ENCODE assay signal across 2 cellular contexts in genomic region chr10:58582045-58582444, GRCh38.
TF ChIP-seq lines count a peak whose summit lies in the region.

No MANE protein-coding gene starts in this region.

TF ChIP-seq in A549, 52 proteins besides CTCF, POLR2A, EP300 and RAD21:
- no peak for TF ChIP-seq E2F6 (IDR thresholded peaks at IDR 0.05; ENCODE audit: borderline replicate concordance, low read depth)
- no peak for TF ChIP-seq MAX (IDR thresholded peaks at IDR 0.05)
- no peak for TF ChIP-seq EHF (CRISPR knock-in tag; IDR thresholded peaks at IDR 0.05)
- TF ChIP-seq NR3C1 (IDR thresholded peaks at IDR 0.05), result no peak
- no peak for TF ChIP-seq PHF8 (IDR thresholded peaks at IDR 0.05; ENCODE audit: borderline replicate concordance, low read depth)
- TF ChIP-seq JUN (IDR thresholded peaks at IDR 0.05), result no peak
- no peak for TF ChIP-seq PBX3 (IDR thresholded peaks at IDR 0.05)
- no peak for TF ChIP-seq JUNB (IDR thresholded peaks at IDR 0.05)

TF ChIP-seq in IMR-90, 13 proteins besides CTCF, POLR2A, EP300 and RAD21:
- TF ChIP-seq MAFK (IDR thresholded peaks at IDR 0.05; ENCODE audit: low read depth, low read length), result no peak
- TF ChIP-seq NFE2L2 (IDR thresholded peaks at IDR 0.05; ENCODE audit: low read depth, low read length), result no peak
